In the genomic region with DNA sequence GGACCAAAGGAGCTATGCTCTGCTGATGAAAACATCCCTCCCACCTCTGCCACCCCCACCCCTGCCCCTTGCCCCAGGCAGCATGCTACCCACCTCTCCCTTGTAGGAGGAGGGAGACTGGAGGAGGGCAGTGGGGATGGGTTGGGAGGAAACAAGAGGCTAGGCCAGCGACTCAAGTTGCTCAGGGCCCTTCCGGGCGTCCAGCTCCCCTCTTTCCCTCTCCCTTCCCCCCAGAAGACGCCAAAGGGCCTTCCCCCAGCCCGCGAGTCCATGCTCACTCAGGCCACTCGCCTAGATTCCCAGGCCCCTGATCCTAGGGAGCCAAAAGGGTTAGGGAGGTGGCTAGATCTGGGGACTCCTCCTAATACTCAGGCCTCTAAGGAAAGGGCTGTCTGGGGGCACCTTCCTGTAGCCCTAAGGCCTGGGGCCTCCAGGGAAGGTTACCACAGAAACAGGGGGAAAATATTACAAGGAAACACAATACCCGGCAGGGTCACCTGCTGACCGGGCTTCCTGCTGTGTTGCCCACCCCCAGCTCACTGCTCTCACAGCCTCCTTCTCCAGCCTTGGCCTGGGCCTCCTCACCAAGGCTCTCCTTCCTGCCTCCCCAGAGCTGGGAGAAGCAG, we compare ENCODE assay signal across 8 cellular contexts. TPM values are rescaled to one million over a fixed set of nuclear protein-coding genes. Genes with fewer than 3 reads are reported as not detected.
DNase-seq lines count a peak whose midpoint lies in the region; ATAC-seq lines count a peak whose summit lies in the region.

No MANE protein-coding gene starts in this region.

- peak overlapping the region; percentile 8; the same call in 1 of the 2 replicates for H3K4me3 ChIP-seq in HUES64 (ENCODE audit: low read length)

- H3K27ac Mint-ChIP-seq in activated naive CD8-positive, alpha-beta T cell treated with anti-CD3 and anti-CD28 coated beads, Interleukin-2, amount 50 U/mL, for 24 hours: peak overlapping the region; percentile 98
- H3K27ac Mint-ChIP-seq in immature natural killer cell: peak overlapping the region; percentile 74 to 98 (median 94)
- H3K27ac Mint-ChIP-seq in stimulated activated memory B cell treated with anti-CD40 and anti-IgM and Interleukin-4, amounts not matched to agents 10 μg/mL and 1 μg/mL and 100 μg/mL, for 72 hours: peak overlapping the region; percentile 91

- no peaks in the 10 kb centered on the region for H3K9me3 ChIP-seq in HUES64 (ENCODE audit: insufficient read depth, low read depth, low read length)

- peaks cover 12% of the 10 kb centered on the region; the same call in 1 of the 2 replicates for H3K36me3 ChIP-seq in HUES64 (ENCODE audit: insufficient read depth, low read length)

- H3K27me3 Mint-ChIP-seq in activated naive CD8-positive, alpha-beta T cell treated with anti-CD3 and anti-CD28 coated beads, Interleukin-2, amount 50 U/mL, for 24 hours: no peaks in the 10 kb centered on the region
- peaks cover 8 to 19% (median 8%) of the 10 kb centered on the region in 3 donors for H3K27me3 Mint-ChIP-seq in immature natural killer cell (ENCODE audit: low read depth in 3 of 3)
- H3K27me3 Mint-ChIP-seq in stimulated activated memory B cell treated with anti-CD40 and anti-IgM and Interleukin-4, amounts not matched to agents 10 μg/mL and 1 μg/mL and 100 μg/mL, for 72 hours: no peaks in the 10 kb centered on the region

- H3K27ac ChIP-seq in HUES64 (ENCODE audit: low read depth, low read length): peak overlapping the region; percentile 63

- peak overlapping the region; percentile 90 for H3K4me3 Mint-ChIP-seq in activated naive CD8-positive, alpha-beta T cell treated with anti-CD3 and anti-CD28 coated beads, Interleukin-2, amount 50 U/mL, for 24 hours
- H3K4me3 Mint-ChIP-seq in immature natural killer cell: peak overlapping the region; percentile 78 to 94 (median 86)
- H3K4me3 Mint-ChIP-seq in stimulated activated memory B cell treated with anti-CD40 and anti-IgM and Interleukin-4, amounts not matched to agents 10 μg/mL and 1 μg/mL and 100 μg/mL, for 72 hours: peak overlapping the region; percentile 95

- H3K9me3 Mint-ChIP-seq in activated naive CD8-positive, alpha-beta T cell treated with anti-CD3 and anti-CD28 coated beads, Interleukin-2, amount 50 U/mL, for 24 hours: no peaks in the 10 kb centered on the region
- H3K9me3 Mint-ChIP-seq in immature natural killer cell: no peaks in the 10 kb centered on the region
- H3K9me3 Mint-ChIP-seq in stimulated activated memory B cell treated with anti-CD40 and anti-IgM and Interleukin-4, amounts not matched to agents 10 μg/mL and 1 μg/mL and 100 μg/mL, for 72 hours: no peaks in the 10 kb centered on the region

- 52% methylated on average over 8 of the region's 9 CpGs for WGBS in HUES64

- no peak for ATAC-seq in activated naive CD8-positive, alpha-beta T cell treated with anti-CD3 and anti-CD28 coated beads, Interleukin-2, amount 50 U/mL, for 24 hours
- no peak for ATAC-seq in stimulated activated memory B cell treated with anti-CD40 and anti-IgM and Interleukin-4, amounts not matched to agents 10 μg/mL and 1 μg/mL and 100 μg/mL, for 72 hours
- no peak for ATAC-seq in HG03196 (IDR thresholded peaks at IDR 0.05; ENCODE audit: unreplicated experiment)

- H3K4me1 Mint-ChIP-seq in activated naive CD8-positive, alpha-beta T cell treated with anti-CD3 and anti-CD28 coated beads, Interleukin-2, amount 50 U/mL, for 24 hours: peaks cover 71% of the 10 kb centered on the region
- H3K4me1 Mint-ChIP-seq in immature natural killer cell: peaks cover 80 to 89% of the 10 kb centered on the region in 2 donors
- peaks cover 84% of the 10 kb centered on the region for H3K4me1 Mint-ChIP-seq in stimulated activated memory B cell treated with anti-CD40 and anti-IgM and Interleukin-4, amounts not matched to agents 10 μg/mL and 1 μg/mL and 100 μg/mL, for 72 hours

- peaks cover 57% of the 10 kb centered on the region for H3K36me3 Mint-ChIP-seq in activated naive CD8-positive, alpha-beta T cell treated with anti-CD3 and anti-CD28 coated beads, Interleukin-2, amount 50 U/mL, for 24 hours (ENCODE audit: low read depth)
- no peaks in the 10 kb centered on the region for H3K36me3 Mint-ChIP-seq in immature natural killer cell
- peaks cover 14% of the 10 kb centered on the region for H3K36me3 Mint-ChIP-seq in stimulated activated memory B cell treated with anti-CD40 and anti-IgM and Interleukin-4, amounts not matched to agents 10 μg/mL and 1 μg/mL and 100 μg/mL, for 72 hours

- DNase-seq in activated naive CD8-positive, alpha-beta T cell treated with anti-CD3 and anti-CD28 coated beads, Interleukin-2, amount 50 U/mL, for 24 hours: no peak
- DNase-seq in immature natural killer cell: no peak
- no peak for DNase-seq in foreskin melanocyte
- DNase-seq in anterior cingulate cortex (lab: John Stamatoyannopoulos, UW): no peak
- DNase-seq in hypothalamus (lab: John Stamatoyannopoulos, UW): no peak

- peaks cover 63% of the 10 kb centered on the region for H3K4me1 ChIP-seq in HUES64 (ENCODE audit: insufficient read depth, low read length)

- peak overlapping the region; percentile 22 for H3K9ac ChIP-seq in HUES64 (ENCODE audit: low read depth, low read length)

- no peaks in the 10 kb centered on the region for H3K27me3 ChIP-seq in HUES64 (ENCODE audit: insufficient read depth, low read length)

RNA-seq across cellular contexts. Expression of a gene that starts 2.9 kb away (rescaled TPM):
- polyA plus RNA-seq in HUES64 (2013, experiment 1 of 2): 47.8 TPM
- 52.9 TPM for polyA plus RNA-seq in HUES64 (2013, experiment 2 of 2)
- polyA plus RNA-seq in immature natural killer cell: 10 to 100 TPM in 2 of 3 donors, 1 to 10 TPM in 1; 5.9 to 29.1 (median 11.5) TPM

RNA-seq across cellular contexts. Expression of a gene that starts 43.7 kb away (rescaled TPM):
- polyA plus RNA-seq in HUES64 (2013, experiment 1 of 2): 4.9 TPM
- polyA plus RNA-seq in HUES64 (2013, experiment 2 of 2): 9.6 TPM
- polyA plus RNA-seq in immature natural killer cell: 1 to 10 TPM in 2 of 3 donors, under 1 TPM in 1; 0.54 to 5.6 (median 3.1) TPM

RNA-seq across cellular contexts. Expression of a gene that starts 58.1 kb away (rescaled TPM):
- 3.1 TPM for polyA plus RNA-seq in HUES64 (2013, experiment 1 of 2)
- polyA plus RNA-seq in HUES64 (2013, experiment 2 of 2): 4.4 TPM
- polyA plus RNA-seq in immature natural killer cell: under 1 TPM in 1 of 3 donors, not detected in 2; 0.25 TPM
